In the genomic region with DNA sequence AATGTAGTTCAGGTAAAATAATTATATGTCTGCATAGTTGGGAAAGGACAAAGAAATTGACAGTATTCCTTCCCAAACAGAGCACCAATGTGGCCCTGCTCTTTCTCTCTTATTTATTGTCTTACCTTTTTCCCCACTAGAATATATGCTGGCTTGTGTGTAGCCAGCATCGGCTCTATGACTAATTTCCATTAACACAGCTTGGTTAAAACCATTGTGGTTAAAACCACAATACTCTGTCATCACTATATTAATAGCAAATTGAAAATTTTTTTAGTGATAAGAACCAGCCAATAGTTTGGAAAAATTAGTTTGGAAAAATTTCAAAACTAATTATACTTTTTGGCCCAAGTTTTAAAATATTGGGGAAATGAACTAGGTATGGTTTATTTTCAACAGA, we compare ENCODE assay signal across 31 cellular contexts.
DNase-seq lines count a peak whose midpoint lies in the region; ATAC-seq, FAIRE-seq and TF ChIP-seq lines count a peak whose summit lies in the region.
"Had no signal": no experiment of that assay in that cellular context is flagged by ENCODE, and none has a peak within 500 bp of the region (broad histone marks: within the 10 kb centered on the region; RNA-seq: fewer than 3 reads in every experiment).

No MANE protein-coding gene starts in this region.

- H3K4me3 ChIP-seq in astrocyte (ENCODE audit: insufficient read depth, low read depth, low read length) = no peak overlapping the region
- H3K4me3 ChIP-seq: BLaER1, gastroesophageal sphincter, lung, transverse colon had no signal

- H3K27me3 Mint-ChIP-seq in astrocyte (ENCODE audit: low read depth, unreplicated experiment) = no peaks in the 10 kb centered on the region
- H3K27me3 Mint-ChIP-seq: naive thymus-derived CD8-positive, alpha-beta T cell had no signal

- peak; percentile 57 for ATAC-seq in GM18861 (IDR thresholded peaks at IDR 0.05; ENCODE audit: unreplicated experiment)
- ATAC-seq: gastroesophageal sphincter; left cardiac atrium; naive thymus-derived CD8-positive, alpha-beta T cell had no signal

- no peaks in the 10 kb centered on the region for H3K36me3 ChIP-seq in astrocyte (ENCODE audit: insufficient read depth, low read length)
- H3K36me3 ChIP-seq: brain microvascular endothelial cell had no signal

- H3K9me3 ChIP-seq in astrocyte (ENCODE audit: insufficient read depth, low read depth, low read length) = no peaks in the 10 kb centered on the region
- H3K9me3 ChIP-seq: BLaER1, gastroesophageal sphincter, transverse colon had no signal

- TF ChIP-seq CTCF in astrocyte (IDR thresholded peaks at IDR 0.05; ENCODE audit: insufficient read depth, low read depth, low read length) = no peak

- H2AFZ ChIP-seq in astrocyte (ENCODE audit: low read depth, low read length) = no peak overlapping the region

- H3K79me2 ChIP-seq in astrocyte (ENCODE audit: insufficient read depth, low read length) = no peaks in the 10 kb centered on the region

- H3K4me3 Mint-ChIP-seq in astrocyte (ENCODE audit: unreplicated experiment) = no peak overlapping the region
- H3K4me3 Mint-ChIP-seq: activated naive CD4-positive, alpha-beta T cell treated with anti-CD3 and anti-CD28 coated beads for 36 hours; activated T-helper 1 cell treated with anti-CD3 and anti-CD28 coated beads, Interleukin-12 subunit alpha, Interleukin-12 subunit beta, Interleukin-2, Interleukin-4 antibody, amounts not matched to agents 30 ng/mL and 10 ng/mL and 1 ng/mL, durations not matched to agents 14 hours and 24 hours and 36 hours; naive thymus-derived CD8-positive, alpha-beta T cell had no signal

- DNase-seq in AG08395 (ENCODE audit: low spot score) (peak; percentile 29), HT1080 (ENCODE audit: low read depth) (peak; percentile 57), astrocyte (ENCODE audit: low read depth) (peak; percentile 38), NCI-H2196 (lab: John Stamatoyannopoulos, UW; ENCODE audit: unreplicated experiment) (no peak), SK-N-DZ (ENCODE audit: low spot score) (no peak), NCI-H226 (no peak), H4 (ENCODE audit: low spot score) (no peak)
- DNase-seq: activated CD4-positive, alpha-beta T cell treated with anti-CD3 and anti-CD28 coated beads, Interleukin-2, amount 50 U/mL, for 48 hours; activated CD4-positive, CD25-positive, alpha-beta regulatory T cell treated with anti-CD3 and anti-CD28 coated beads, Interleukin-2, amount 50 U/mL, for 72 hours; activated CD8-positive, alpha-beta memory T cell treated with anti-CD3 and anti-CD28 coated beads, Interleukin-2, amount 50 U/mL, for 4 hours; activated naive CD4-positive, alpha-beta T cell treated with anti-CD3 and anti-CD28 coated beads for 36 hours; amniotic stem cell; brain microvascular endothelial cell; DMS 273 treated with DMSO at 0.1 percent for 48 hours; EL; GOT3; hippocampal formation; left cardiac atrium; naive thymus-derived CD8-positive, alpha-beta T cell; NCI-H1092; NCI-H1694 treated with DMSO at 0.1 percent for 48 hours; NCI-H2171; NCI-H510A treated with DMSO at 0.1 percent for 48 hours; stimulated activated CD4-positive, alpha-beta T cell treated with anti-CD3 and anti-CD28 coated beads, Interleukin-4, amount 100 ng/mL, for 24 hours; transverse colon had no signal

- no peaks in the 10 kb centered on the region for H3K27me3 ChIP-seq in astrocyte (ENCODE audit: insufficient read depth, low read length)
- H3K27me3 ChIP-seq: BLaER1, brain microvascular endothelial cell, gastroesophageal sphincter, transverse colon had no signal

- no peaks in the 10 kb centered on the region for H3K4me1 Mint-ChIP-seq in astrocyte (ENCODE audit: low read depth, unreplicated experiment)

- H3K36me3 Mint-ChIP-seq in astrocyte (ENCODE audit: low read depth, unreplicated experiment) = no peaks in the 10 kb centered on the region

- H3K27ac ChIP-seq in astrocyte (ENCODE audit: low read depth, low read length) = no peak overlapping the region
- H3K27ac ChIP-seq: BLaER1, brain microvascular endothelial cell, gastroesophageal sphincter, transverse colon had no signal

- no peaks in the 10 kb centered on the region for H3K4me1 ChIP-seq in astrocyte (ENCODE audit: insufficient read depth, low read length)
- H3K4me1 ChIP-seq: BLaER1, transverse colon had no signal

- H3K9me3 Mint-ChIP-seq in astrocyte (ENCODE audit: unreplicated experiment) = no peaks in the 10 kb centered on the region
- H3K9me3 Mint-ChIP-seq: activated naive CD4-positive, alpha-beta T cell treated with anti-CD3 and anti-CD28 coated beads for 36 hours; activated T-helper 1 cell treated with anti-CD3 and anti-CD28 coated beads, Interleukin-12 subunit alpha, Interleukin-12 subunit beta, Interleukin-2, Interleukin-4 antibody, amounts not matched to agents 30 ng/mL and 10 ng/mL and 1 ng/mL, durations not matched to agents 14 hours and 24 hours and 36 hours; naive thymus-derived CD8-positive, alpha-beta T cell had no signal

- no peak overlapping the region for H3K9ac ChIP-seq in astrocyte (ENCODE audit: low read length)
- H3K9ac ChIP-seq: BLaER1 had no signal

- no peak overlapping the region for H3K4me2 ChIP-seq in astrocyte (ENCODE audit: low read length)
- H3K4me2 ChIP-seq: BLaER1 had no signal

- no peaks in the 10 kb centered on the region for H4K20me1 ChIP-seq in astrocyte (ENCODE audit: insufficient read depth, low read length)
- H4K20me1 ChIP-seq: BLaER1 had no signal

- no peak overlapping the region for H3K27ac Mint-ChIP-seq in astrocyte (ENCODE audit: unreplicated experiment)
- H3K27ac Mint-ChIP-seq: activated naive CD4-positive, alpha-beta T cell treated with anti-CD3 and anti-CD28 coated beads for 36 hours; activated T-helper 1 cell treated with anti-CD3 and anti-CD28 coated beads, Interleukin-12 subunit alpha, Interleukin-12 subunit beta, Interleukin-2, Interleukin-4 antibody, amounts not matched to agents 30 ng/mL and 10 ng/mL and 1 ng/mL, durations not matched to agents 14 hours and 24 hours and 36 hours had no signal

- FAIRE-seq in astrocyte (lab: Jason Lieb, UNC) = no peak
- FAIRE-seq: GM12892 had no signal

Comparison
In these comparisons a context has a peak if more than half of its experiments do, and no peak if none do; other contexts are left out.
1. DNase-seq: peak in AG08395 (single experiment), HT1080 (single experiment) and astrocyte (single experiment); none in NCI-H2196 (single experiment), SK-N-DZ (single experiment), NCI-H226 (single experiment) and H4 (single experiment).